ENCODE assay signal across 11 cellular contexts in the genomic region with DNA sequence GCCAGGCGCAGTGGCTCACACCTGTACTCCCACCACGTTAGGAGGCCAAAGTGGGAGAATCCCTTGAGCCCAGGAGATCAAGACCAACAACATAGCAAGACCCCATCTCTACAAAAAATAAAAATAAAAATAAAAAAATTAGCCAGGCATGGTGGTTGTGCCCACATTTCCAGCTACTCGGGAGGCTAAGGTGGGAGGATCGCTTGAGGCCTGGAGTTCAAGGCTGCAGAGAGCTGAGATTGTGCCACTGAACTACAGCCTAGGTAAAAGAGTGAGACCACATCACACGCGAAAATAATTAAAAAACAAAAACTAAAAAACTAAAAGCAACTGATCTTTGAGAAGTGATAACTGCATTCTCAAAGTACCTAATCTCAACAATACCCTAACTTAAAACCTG. TPM values are rescaled to one million over a fixed set of nuclear protein-coding genes. Genes with fewer than 3 reads are reported as not detected.
DNase-seq lines count a peak whose midpoint lies in the region; ATAC-seq and TF ChIP-seq lines count a peak whose summit lies in the region.
"Had no signal": no experiment of that assay in that cellular context is flagged by ENCODE, and none has a peak within 500 bp of the region (broad histone marks: within the 10 kb centered on the region; RNA-seq: fewer than 3 reads in every experiment).

No MANE protein-coding gene starts in this region.

- H4K5ac ChIP-seq in H9 (ENCODE audit: insufficient read length, low read depth, low read length) = no peak overlapping the region

- no peaks in the 10 kb centered on the region for H4K20me1 ChIP-seq in H9 (ENCODE audit: control insufficient read depth, insufficient read depth, insufficient read length)

- no peak for DNase-seq in H9
- DNase-seq in activated T-helper 2 cell treated with anti-CD3 and anti-CD28 coated beads, Interferon-gamma antibody, Interleukin-2, Interleukin-4, amounts not matched to agents 10 μg/mL and 5 μg/mL and 100 μg/mL, durations not matched to agents 14 hours and 24 hours and 36 hours (ENCODE audit: low spot score) = no peak
- no peak for DNase-seq in naive B cell
- DNase-seq in DMS53 (lab: John Stamatoyannopoulos, UW) = no peak
- no peak for DNase-seq in hippocampal formation (lab: John Stamatoyannopoulos, UW)
- no peak for DNase-seq in left lobe of liver (ENCODE audit: low spot score)
- DNase-seq: activated CD4-positive, alpha-beta T cell treated with anti-CD3 and anti-CD28 coated beads, Interleukin-2, amount 50 U/mL, for 4 hours; MV-4-11; SHP77 treated with DMSO at 0.1 percent for 48 hours had no signal

- H2AK5ac ChIP-seq in H9 (ENCODE audit: insufficient read length, low read length) = no peak overlapping the region

- H2AFZ ChIP-seq in H9 (ENCODE audit: low read length) = no peak overlapping the region

- peak overlapping the region; percentile 30; the same call in 1 of the 2 replicates for H3K27ac ChIP-seq in C4-2B
- no peak overlapping the region for H3K27ac ChIP-seq in H9 (ENCODE audit: insufficient read length, low read depth, low read length)
- H3K27ac ChIP-seq in gastroesophageal sphincter = no peak overlapping the region

- no peak overlapping the region for H3K4me3 ChIP-seq in gastroesophageal sphincter

- WGBS in H9 (ENCODE audit: extremely low coverage, insufficient read length, low lambda C conversion rate) = no CpG with 5 or more reads among the region's 6 CpGs
- 85% methylated on average over 4 to 6 of the region's 6 CpGs for WGBS in gastroesophageal sphincter (ENCODE audit: low coverage in 1 of 2), 2 donors

- H2BK120ac ChIP-seq in H9 (ENCODE audit: low read depth, low read length, poor library complexity, severe bottlenecking) = no peak overlapping the region

- H3K36me3 Mint-ChIP-seq in H9 (ENCODE audit: insufficient read depth in 1 of 3, low read depth in 3 of 3) = peaks cover 11 to 16% (median 12%) of the 10 kb centered on the region in 3 experiments; a peak in 6 of 7 replicates
- peaks cover 20% of the 10 kb centered on the region for H3K36me3 Mint-ChIP-seq in activated T-helper 2 cell treated with anti-CD3 and anti-CD28 coated beads, Interferon-gamma antibody, Interleukin-2, Interleukin-4, amounts not matched to agents 10 μg/mL and 5 μg/mL and 100 μg/mL, durations not matched to agents 14 hours and 24 hours and 36 hours (ENCODE audit: low read depth)
- H3K36me3 Mint-ChIP-seq in naive B cell = peaks cover 2 to 3% of the 10 kb centered on the region in 2 donors

- H3K4me1 ChIP-seq in H9 (ENCODE audit: insufficient read depth, low read length) (peaks cover 3% of the 10 kb centered on the region; the same call in 1 of the 2 replicates), gastroesophageal sphincter (peaks cover 4 to 37% (median 12%) of the 10 kb centered on the region in 3 donors)

- ATAC-seq in naive B cell (ENCODE audit: low read depth in 2 of 2) = no peak
- ATAC-seq in gastroesophageal sphincter = no peak
- ATAC-seq in left lobe of liver = no peak

- no peak overlapping the region for H2BK20ac ChIP-seq in H9 (ENCODE audit: low read depth, low read length, poor library complexity, severe bottlenecking)

- H3K9ac ChIP-seq in H9 (ENCODE audit: extremely low read depth, insufficient read length, low read length) = no peak overlapping the region

- H3K4me1 Mint-ChIP-seq in H9 = peaks cover 19 to 23% of the 10 kb centered on the region in 2 experiments
- H3K4me1 Mint-ChIP-seq in activated T-helper 2 cell treated with anti-CD3 and anti-CD28 coated beads, Interferon-gamma antibody, Interleukin-2, Interleukin-4, amounts not matched to agents 10 μg/mL and 5 μg/mL and 100 μg/mL, durations not matched to agents 14 hours and 24 hours and 36 hours (ENCODE audit: low read depth) = peaks cover 30% of the 10 kb centered on the region
- H3K4me1 Mint-ChIP-seq in naive B cell = peaks cover 53 to 79% (median 62%) of the 10 kb centered on the region in 3 donors

- H3K4me3 Mint-ChIP-seq in H9 (peak overlapping the region; percentile 19 to 99; a peak in 3 of 5 replicates), naive B cell (peak overlapping the region; percentile 10 to 100 (median 98))
- peak overlapping the region; percentile 100 for H3K4me3 Mint-ChIP-seq in activated T-helper 2 cell treated with anti-CD3 and anti-CD28 coated beads, Interferon-gamma antibody, Interleukin-2, Interleukin-4, amounts not matched to agents 10 μg/mL and 5 μg/mL and 100 μg/mL, durations not matched to agents 14 hours and 24 hours and 36 hours (ENCODE audit: low read depth)

- no peak overlapping the region for H4K8ac ChIP-seq in H9 (replicated peaks; ENCODE audit: insufficient read length, low read depth, low read length)

- no peak for TF ChIP-seq POLR2A in gastroesophageal sphincter (IDR thresholded peaks at IDR 0.05)

- H2BK5ac ChIP-seq in H9 (ENCODE audit: insufficient read length, low read length) = no peak overlapping the region

- peaks cover 20% of the 10 kb centered on the region for H3K23me2 ChIP-seq in H9 (ENCODE audit: insufficient read length, low read depth, low read length, poor library complexity, severe bottlenecking)

- H3K27me3 Mint-ChIP-seq in H9 (ENCODE audit: low read depth) (no peaks in the 10 kb centered on the region), naive B cell (no peaks in the 10 kb centered on the region)
- H3K27me3 Mint-ChIP-seq in activated T-helper 2 cell treated with anti-CD3 and anti-CD28 coated beads, Interferon-gamma antibody, Interleukin-2, Interleukin-4, amounts not matched to agents 10 μg/mL and 5 μg/mL and 100 μg/mL, durations not matched to agents 14 hours and 24 hours and 36 hours (ENCODE audit: low read depth) = no peaks in the 10 kb centered on the region

- no peak overlapping the region for H3K23ac ChIP-seq in H9 (ENCODE audit: insufficient read length, low read depth, low read length)

- no peak overlapping the region for H2BK15ac ChIP-seq in H9 (ENCODE audit: low read depth, low read length)

- no peak overlapping the region for H3K18ac ChIP-seq in H9 (ENCODE audit: insufficient read length, low read depth, low read length)

- no peak overlapping the region for H3K14ac ChIP-seq in H9 (ENCODE audit: insufficient read depth, low read length)

- no peaks in the 10 kb centered on the region for H3K9me3 ChIP-seq in H9 (ENCODE audit: control insufficient read depth, low read depth, low read length)
- no peaks in the 10 kb centered on the region for H3K9me3 ChIP-seq in gastroesophageal sphincter

- H3K27me3 ChIP-seq in H9 (ENCODE audit: insufficient read depth, low read length) (no peaks in the 10 kb centered on the region), gastroesophageal sphincter (no peaks in the 10 kb centered on the region)

- H3K27ac Mint-ChIP-seq in H9 (no peak overlapping the region), naive B cell (peak overlapping the region; percentile 25 to 99 (median 71))
- no peak overlapping the region for H3K27ac Mint-ChIP-seq in activated T-helper 2 cell treated with anti-CD3 and anti-CD28 coated beads, Interferon-gamma antibody, Interleukin-2, Interleukin-4, amounts not matched to agents 10 μg/mL and 5 μg/mL and 100 μg/mL, durations not matched to agents 14 hours and 24 hours and 36 hours

- intact Hi-C loops in activated T-helper 2 cell treated with anti-CD3 and anti-CD28 coated beads, Interferon-gamma antibody, Interleukin-2, Interleukin-4, amounts not matched to agents 10 μg/mL and 5 μg/mL and 100 μg/mL, durations not matched to agents 14 hours and 24 hours and 36 hours (cut with micrococcal nuclease) = loop anchor here (5.0 kb wide), 2 partner anchors 858 to 1052 kb away; partner anchors contain the start of gene TMEM185B

- H4K91ac ChIP-seq in H9 (ENCODE audit: insufficient read length, low read depth, low read length) = no peak overlapping the region

- H3K9me3 Mint-ChIP-seq in H9 = no peaks in the 10 kb centered on the region
- H3K9me3 Mint-ChIP-seq in activated T-helper 2 cell treated with anti-CD3 and anti-CD28 coated beads, Interferon-gamma antibody, Interleukin-2, Interleukin-4, amounts not matched to agents 10 μg/mL and 5 μg/mL and 100 μg/mL, durations not matched to agents 14 hours and 24 hours and 36 hours = no peaks in the 10 kb centered on the region
- H3K9me3 Mint-ChIP-seq in naive B cell = no peaks in the 10 kb centered on the region

- H3K79me1 ChIP-seq in H9 (ENCODE audit: insufficient read depth, low read depth, low read length, poor library complexity, severe bottlenecking) = peaks cover 3% of the 10 kb centered on the region

- H3T11ph ChIP-seq in H9 (ENCODE audit: low read length) = no peak overlapping the region

- no peak overlapping the region for H3K4me2 ChIP-seq in H9 (ENCODE audit: insufficient read depth, insufficient read length, low read length)

- no peak for TF ChIP-seq EP300 in gastroesophageal sphincter (IDR thresholded peaks at IDR 0.05)

- H2BK12ac ChIP-seq in H9 (ENCODE audit: insufficient read length, low read depth, low read length) = no peak overlapping the region

- peaks cover 0 to 18% of the 10 kb centered on the region in 2 donors for H3K36me3 ChIP-seq in gastroesophageal sphincter

- H3K79me2 ChIP-seq in H9 (ENCODE audit: insufficient read depth, low read length) = peaks cover 1% of the 10 kb centered on the region; the same call in 1 of the 2 replicates

- H3K4ac ChIP-seq in H9 (ENCODE audit: low read depth, low read length) = no peak overlapping the region

- H3K56ac ChIP-seq in H9 (ENCODE audit: insufficient read length, low read depth, low read length) = no peak overlapping the region

- TF ChIP-seq CTCF in C4-2B (conservative IDR thresholded peaks at IDR 0.05) = no peak
- no peak for TF ChIP-seq CTCF in H9 (conservative IDR thresholded peaks at IDR 0.05)
- TF ChIP-seq CTCF in gastroesophageal sphincter (IDR thresholded peaks at IDR 0.05) = no peak

RNA-seq across cellular contexts. Expression of gene C2orf76, which starts 1.8 kb away (rescaled TPM):
- total RNA-seq in H9 (2021) (5.7 and 7.7 TPM in 2 replicates), gastroesophageal sphincter (10 to 100 TPM in 2 of 4 donors, 1 to 10 TPM in 2; 9.2 to 17.3 (median 11.9) TPM), left lobe of liver (3.0 TPM)
- total RNA-seq in activated T-helper 2 cell treated with anti-CD3 and anti-CD28 coated beads, Interferon-gamma antibody, Interleukin-2, Interleukin-4, amounts not matched to agents 10 μg/mL and 5 μg/mL and 100 μg/mL, durations not matched to agents 14 hours and 24 hours and 36 hours = 11.0 and 13.3 TPM in 2 replicates
- polyA plus RNA-seq in naive B cell (ENCODE audit: low read depth in 6 of 6) = 10 to 100 TPM; 19.2 to 29.0 (median 25.2) TPM

RNA-seq across cellular contexts. Expression of gene DBI, which starts 2.0 kb away (rescaled TPM):
- total RNA-seq in H9 (2021) (127 and 128 TPM in 2 replicates), gastroesophageal sphincter (100 to 1,000 TPM in 1 of 4 donors, 10 to 100 TPM in 3; 43.0 to 101 (median 80.9) TPM), left lobe of liver (194 TPM)
- total RNA-seq in activated T-helper 2 cell treated with anti-CD3 and anti-CD28 coated beads, Interferon-gamma antibody, Interleukin-2, Interleukin-4, amounts not matched to agents 10 μg/mL and 5 μg/mL and 100 μg/mL, durations not matched to agents 14 hours and 24 hours and 36 hours = 162 and 168 TPM in 2 replicates
- 100 to 1,000 TPM; 567 to 670 (median 595) TPM for polyA plus RNA-seq in naive B cell (ENCODE audit: low read depth in 6 of 6)

Comparison
In these comparisons a context has a peak if more than half of its experiments do, and no peak if none do; other contexts are left out.
1. H3K27ac Mint-ChIP-seq: peak in naive B cell (6 of 6); none in H9 (0 of 3) and activated T-helper 2 cell treated with anti-CD3 and anti-CD28 coated beads, Interferon-gamma antibody, Interleukin-2, Interleukin-4, amounts not matched to agents 10 μg/mL and 5 μg/mL and 100 μg/mL, durations not matched to agents 14 hours and 24 hours and 36 hours (single experiment).
2. Peak in every context shown above with its lines, with median percentiles within 50 percentile points of each other: H3K4me3 Mint-ChIP-seq.